Comparison of ENCODE assay signal across 8 cellular contexts in genomic region chr4:98143001-98143899, GRCh38.
DNase-seq lines count a peak whose midpoint lies in the region; ATAC-seq and TF ChIP-seq lines count a peak whose summit lies in the region.

Gene STPG2, minus strand, starts transcription at chr4:98143476.

- peak; percentile 55 for TF ChIP-seq CTCF in astrocyte of the spinal cord (IDR thresholded peaks at IDR 0.05; ENCODE audit: low read depth, low read length)

- DNase-seq in NCI-H187 (lab: John Stamatoyannopoulos, UW) (peak; percentile 42 to 82), T-helper 9 cell (peak; percentile 87), astrocyte of the spinal cord (ENCODE audit: low read depth, low spot score) (peak; percentile 92), hypothalamus (lab: John Stamatoyannopoulos, UW) (peak; percentile 42 to 95 (median 88)), retina (peak; percentile 95), NCI-H128 (lab: John Stamatoyannopoulos, UW; ENCODE audit: unreplicated experiment) (no peak)

- in situ Hi-C loops in astrocyte of the spinal cord (cut with HindIII; ENCODE audit: low sequenced_read_pairs) = no loop called here

- ATAC-seq in GM18498 (IDR thresholded peaks at IDR 0.05; ENCODE audit: unreplicated experiment) = peak; percentile 99
- ATAC-seq in HG02884 (IDR thresholded peaks at IDR 0.05; ENCODE audit: unreplicated experiment) = peak; percentile 98

- peak within 1 kb of the TSS; percentile 68 for H3K4me3 ChIP-seq in astrocyte of the spinal cord (ENCODE audit: low read depth, low read length)
